ENCODE assay signal across 9 cellular contexts in genomic region chr9:122816163-122816867, GRCh38. TPM values are rescaled to one million over a fixed set of nuclear protein-coding genes. Genes with fewer than 3 reads are reported as not detected.
DNase-seq lines count a peak whose midpoint lies in the region; ATAC-seq and TF ChIP-seq lines count a peak whose summit lies in the region.
"Had no signal": no experiment of that assay in that cellular context is flagged by ENCODE, and none has a peak within 500 bp of the region (broad histone marks: within the 10 kb centered on the region; RNA-seq: fewer than 3 reads in every experiment).

No MANE protein-coding gene starts in this region.

- H3K79me2 ChIP-seq in smooth muscle cell (ENCODE audit: low read depth), result no peaks in the 10 kb centered on the region

- H3K9ac ChIP-seq in smooth muscle cell (ENCODE audit: low read depth), result no peak overlapping the region

- no peak overlapping the region for H2AFZ ChIP-seq in smooth muscle cell (ENCODE audit: low read depth)

- peak; percentile 65 for ATAC-seq in HG02981 (IDR thresholded peaks at IDR 0.05; ENCODE audit: unreplicated experiment)
- peak; percentile 88 for ATAC-seq in activated CD8-positive, alpha-beta memory T cell treated with anti-CD3 and anti-CD28 coated beads, Interleukin-2, amount 10 ng/mL, durations not matched to agents 7 days and 5 days
- ATAC-seq in WTC11, result no peak

- no peaks in the 10 kb centered on the region for H3K9me3 ChIP-seq in left ventricle myocardium inferior (replicated peaks)
- H3K9me3 ChIP-seq in smooth muscle cell (replicated peaks; ENCODE audit: low read depth), result no peaks in the 10 kb centered on the region
- H3K9me3 ChIP-seq in testis, result no peaks in the 10 kb centered on the region

- H3K4me1 Mint-ChIP-seq in activated CD8-positive, alpha-beta memory T cell treated with anti-CD3 and anti-CD28 coated beads, Interleukin-2, amount 10 ng/mL, durations not matched to agents 7 days and 5 days, result peaks cover 16% of the 10 kb centered on the region
- H3K4me1 Mint-ChIP-seq in WTC11, result no peaks in the 10 kb centered on the region

- peaks cover 22% of the 10 kb centered on the region for H3K36me3 Mint-ChIP-seq in activated CD8-positive, alpha-beta memory T cell treated with anti-CD3 and anti-CD28 coated beads, Interleukin-2, amount 10 ng/mL, durations not matched to agents 7 days and 5 days
- peaks cover 23% of the 10 kb centered on the region for H3K36me3 Mint-ChIP-seq in WTC11

- no peaks in the 10 kb centered on the region for H3K27me3 ChIP-seq in left ventricle myocardium inferior (ENCODE audit: low read depth)
- H3K27me3 ChIP-seq in smooth muscle cell (ENCODE audit: low read depth), result no peaks in the 10 kb centered on the region
- H3K27me3 ChIP-seq in testis, result no peaks in the 10 kb centered on the region

- H3K9me3 Mint-ChIP-seq in activated CD8-positive, alpha-beta memory T cell treated with anti-CD3 and anti-CD28 coated beads, Interleukin-2, amount 10 ng/mL, durations not matched to agents 7 days and 5 days (ENCODE audit: low read depth), result no peaks in the 10 kb centered on the region
- H3K9me3 Mint-ChIP-seq in WTC11, result no peaks in the 10 kb centered on the region

- intact Hi-C loops in left ventricle myocardium inferior (cut with micrococcal nuclease), result no loop called here
- intact Hi-C loops in testis (cut with DNase I; ENCODE audit: low total_unique reads), result no loop called here

- H3K36me3 ChIP-seq in left ventricle myocardium inferior, result peaks cover 26% of the 10 kb centered on the region
- H3K36me3 ChIP-seq in smooth muscle cell (ENCODE audit: low read depth), result peaks cover 12% of the 10 kb centered on the region
- no peaks in the 10 kb centered on the region for H3K36me3 ChIP-seq in testis (ENCODE audit: low read depth, missing control alignments)

- peak; percentile 71 for DNase-seq in activated CD8-positive, alpha-beta memory T cell treated with anti-CD3 and anti-CD28 coated beads, Interleukin-2, amount 10 ng/mL, durations not matched to agents 7 days and 5 days
- peak; percentile 29 for DNase-seq in left ventricle myocardium inferior
- DNase-seq in stimulated activated naive CD4-positive, alpha-beta T cell (lab: John Stamatoyannopoulos, UW), result peak; percentile 11 to 40 (median 24)
- DNase-seq in smooth muscle cell (lab: John Stamatoyannopoulos, UW; ENCODE audit: unreplicated experiment), result no peak
- no peak for DNase-seq in islet precursor cell
- DNase-seq in testis, result no peak
- DNase-seq in WTC11 (ENCODE audit: low spot score), result no peak

- POLR2A ChIA-PET in WTC11 (lab: Charles Lee), result no interaction called here

- H3K27me3 Mint-ChIP-seq in activated CD8-positive, alpha-beta memory T cell treated with anti-CD3 and anti-CD28 coated beads, Interleukin-2, amount 10 ng/mL, durations not matched to agents 7 days and 5 days, result no peaks in the 10 kb centered on the region
- no peaks in the 10 kb centered on the region for H3K27me3 Mint-ChIP-seq in WTC11 (ENCODE audit: low read depth)

- H3K4me3 ChIP-seq in left ventricle myocardium inferior, result peak overlapping the region; percentile 29
- H3K4me3 ChIP-seq in smooth muscle cell, result no peak overlapping the region
- no peak overlapping the region for H3K4me3 ChIP-seq in testis

- peak overlapping the region; percentile 84 for H3K27ac Mint-ChIP-seq in activated CD8-positive, alpha-beta memory T cell treated with anti-CD3 and anti-CD28 coated beads, Interleukin-2, amount 10 ng/mL, durations not matched to agents 7 days and 5 days
- H3K27ac Mint-ChIP-seq in WTC11, result no peak overlapping the region

- TF ChIP-seq CTCF in left ventricle myocardium inferior (IDR thresholded peaks at IDR 0.05; ENCODE audit: borderline replicate concordance), result no peak
- no peak for TF ChIP-seq CTCF in smooth muscle cell (IDR thresholded peaks at IDR 0.05; ENCODE audit: borderline replicate concordance, insufficient read depth, poor library complexity, severe bottlenecking)
- TF ChIP-seq CTCF in testis (IDR thresholded peaks at IDR 0.05), result no peak
- no peak for TF ChIP-seq CTCF in WTC11 (IDR thresholded peaks at IDR 0.05)

- TF ChIP-seq POLR2A in testis (IDR thresholded peaks at IDR 0.05), result no peak

- peaks cover 45% of the 10 kb centered on the region for H3K4me1 ChIP-seq in left ventricle myocardium inferior
- H3K4me1 ChIP-seq in smooth muscle cell (ENCODE audit: low read depth), result no peaks in the 10 kb centered on the region
- peaks cover 6% of the 10 kb centered on the region for H3K4me1 ChIP-seq in testis

- no peak overlapping the region for H3K4me2 ChIP-seq in smooth muscle cell

- no peaks in the 10 kb centered on the region for H3F3A ChIP-seq in smooth muscle cell (ENCODE audit: low read depth)

- CTCF ChIA-PET in activated CD8-positive, alpha-beta memory T cell treated with anti-CD3 and anti-CD28 coated beads, Interleukin-2, amount 10 ng/mL, durations not matched to agents 7 days and 5 days (lab: Charles Lee), result interaction anchor here (0.9 to 1.5 kb wide), 4 partner anchors 12 to 352 kb away, joined by 3 to 6 read pairs (median 4); partner anchors contain the start of gene PDCL
- CTCF ChIA-PET in WTC11 (lab: Charles Lee), result interaction anchor here (1.8 kb wide), 1 partner anchor 353 kb away, joined by 6 read pairs; no protein-coding TSS in a partner anchor

- peak overlapping the region; percentile 27 for H3K4me3 Mint-ChIP-seq in activated CD8-positive, alpha-beta memory T cell treated with anti-CD3 and anti-CD28 coated beads, Interleukin-2, amount 10 ng/mL, durations not matched to agents 7 days and 5 days
- H3K4me3 Mint-ChIP-seq in WTC11, result no peak overlapping the region

- 94% methylated on average over 17 of the region's 17 CpGs for WGBS in smooth muscle cell (ENCODE audit: low lambda C conversion rate)
- 73 to 77% methylated on average over 17 of the region's 17 CpGs for WGBS in testis, 2 donors

- H4K20me1 ChIP-seq in smooth muscle cell (ENCODE audit: low read depth), result peaks cover 19% of the 10 kb centered on the region

- H3K27ac ChIP-seq in left ventricle myocardium inferior (replicated peaks) (peak overlapping the region; percentile 62), smooth muscle cell (ENCODE audit: low read depth) (no peak overlapping the region), testis (no peak overlapping the region)

TF ChIP-seq in WTC11, 78 proteins besides CTCF, POLR2A, EP300 and RAD21 (continues in another document):
- TF ChIP-seq TEAD1 (CRISPR knock-in tag; IDR thresholded peaks at IDR 0.05) (no peak), TP53 (CRISPR knock-in tag; IDR thresholded peaks at IDR 0.05) (no peak), HMGA2 (CRISPR knock-in tag; IDR thresholded peaks at IDR 0.05) (no peak), MLX (CRISPR knock-in tag; IDR thresholded peaks at IDR 0.05) (no peak), ZNF396 (CRISPR knock-in tag; IDR thresholded peaks at IDR 0.05; ENCODE audit: borderline replicate concordance) (no peak), USF2 (CRISPR knock-in tag; IDR thresholded peaks at IDR 0.05) (no peak), NFATC4 (CRISPR knock-in tag; IDR thresholded peaks at IDR 0.05) (no peak), NR1H2 (CRISPR knock-in tag; IDR thresholded peaks at IDR 0.05) (no peak), FOXP1 (CRISPR knock-in tag; IDR thresholded peaks at IDR 0.05; ENCODE audit: borderline replicate concordance) (no peak), IRF2 (CRISPR knock-in tag; IDR thresholded peaks at IDR 0.05; ENCODE audit: borderline replicate concordance, low read depth) (no peak), OVOL2 (CRISPR knock-in tag; IDR thresholded peaks at IDR 0.05; ENCODE audit: borderline replicate concordance) (no peak)

RNA-seq across cellular contexts. Expression of gene PDCL, which starts 12.1 kb away (rescaled TPM):
- 10 to 100 TPM; 22.0 to 29.0 TPM for total RNA-seq in activated CD8-positive, alpha-beta memory T cell treated with anti-CD3 and anti-CD28 coated beads, Interleukin-2, amount 10 ng/mL, durations not matched to agents 7 days and 5 days
- total RNA-seq in left ventricle myocardium inferior (8.3 TPM), smooth muscle cell (24.2 and 30.2 TPM in 2 replicates), testis (10 to 100 TPM; 14.9 to 16.1 TPM), WTC11 (2021) (19.4 to 21.7 TPM (median 20.5 TPM) in 3 replicates)
- polyA plus RNA-seq in smooth muscle cell (14.9 and 18.3 TPM in 2 replicates), testis (ENCODE audit: insufficient read depth, low read depth, low replicate concordance) (10.7 TPM)

RNA-seq across cellular contexts. Expression of gene OR1K1, which starts 16.4 kb away (rescaled TPM):
- total RNA-seq in activated CD8-positive, alpha-beta memory T cell treated with anti-CD3 and anti-CD28 coated beads, Interleukin-2, amount 10 ng/mL, durations not matched to agents 7 days and 5 days, result not detected
- total RNA-seq in left ventricle myocardium inferior (not detected), smooth muscle cell (not detected in 2 replicates), testis (not detected), WTC11 (2021) (not detected in 3 replicates)
- polyA plus RNA-seq in smooth muscle cell (not detected in 2 replicates), testis (ENCODE audit: insufficient read depth, low read depth, low replicate concordance) (not detected)
- total RNA-seq: fibroblast of lung had no signal
- polyA plus RNA-seq: fibroblast of lung had no signal

RNA-seq across cellular contexts. Expression of gene OR5C1, which starts 27.6 kb away (rescaled TPM):
- not detected for total RNA-seq in activated CD8-positive, alpha-beta memory T cell treated with anti-CD3 and anti-CD28 coated beads, Interleukin-2, amount 10 ng/mL, durations not matched to agents 7 days and 5 days
- total RNA-seq in left ventricle myocardium inferior (not detected), smooth muscle cell (not detected in 2 replicates), testis (not detected), WTC11 (2021) (not detected in 3 replicates)
- polyA plus RNA-seq in smooth muscle cell (not detected in 2 replicates), testis (ENCODE audit: insufficient read depth, low read depth, low replicate concordance) (not detected)
- total RNA-seq: fibroblast of lung had no signal
- polyA plus RNA-seq: fibroblast of lung had no signal

Comparison
In these comparisons a context has a peak if more than half of its experiments do, and no peak if none do; other contexts are left out.
1. DNase-seq: peak in activated CD8-positive, alpha-beta memory T cell treated with anti-CD3 and anti-CD28 coated beads, Interleukin-2, amount 10 ng/mL, durations not matched to agents 7 days and 5 days (single experiment), left ventricle myocardium inferior (single experiment) and stimulated activated naive CD4-positive, alpha-beta T cell (6 of 6); none in smooth muscle cell (single experiment), islet precursor cell (single experiment), testis (single experiment) and WTC11 (single experiment).